In the genomic region with DNA sequence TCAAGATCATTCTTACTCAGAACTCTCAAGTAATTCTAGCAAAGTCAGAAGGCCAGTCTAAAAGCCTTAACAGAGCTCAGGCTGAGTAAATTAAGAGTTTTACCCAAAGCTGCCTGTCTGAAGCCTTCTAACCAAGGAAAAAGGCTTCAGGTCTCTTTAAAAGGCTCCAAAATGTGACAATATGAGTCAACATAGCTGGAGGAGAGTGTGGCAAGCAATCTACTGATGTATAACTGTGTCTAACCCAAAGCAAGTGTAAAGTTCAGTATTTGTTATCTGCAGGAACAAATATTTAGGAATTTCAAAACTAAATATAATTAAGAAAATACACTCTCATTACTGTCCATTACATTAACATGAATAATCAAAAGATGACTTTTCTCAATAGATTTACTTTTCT, we compare ENCODE assay signal across 29 cellular contexts. TPM values are rescaled to one million over a fixed set of nuclear protein-coding genes. Genes with fewer than 3 reads are reported as not detected.
DNase-seq lines count a peak whose midpoint lies in the region; ATAC-seq, FAIRE-seq and TF ChIP-seq lines count a peak whose summit lies in the region.
"Had no signal": no experiment of that assay in that cellular context is flagged by ENCODE, and none has a peak within 500 bp of the region (broad histone marks: within the 10 kb centered on the region; RNA-seq: fewer than 3 reads in every experiment).

No MANE protein-coding gene starts in this region.

- POLR2A ChIA-PET in A549 (lab: Yijun Ruan, JAX) (no interaction called here), PC-3 (lab: Charles Lee; ENCODE audit: unreplicated experiment) (no interaction called here)

- peaks cover 99% of the 10 kb centered on the region for H3K79me2 ChIP-seq in PC-3 (ENCODE audit: low read length)
- peaks cover 98% of the 10 kb centered on the region for H3K79me2 ChIP-seq in smooth muscle cell (ENCODE audit: low read depth)

- no peak for TF ChIP-seq RAD21 in A549 (conservative IDR thresholded peaks at IDR 0.05 in 1 of 2, IDR thresholded peaks at IDR 0.05 in 1 of 2)

- no peaks in the 10 kb centered on the region for H3K9me3 Mint-ChIP-seq in effector memory CD8-positive, alpha-beta T cell
- H3K9me3 Mint-ChIP-seq: activated B cell treated with CpG ODN at 0.5 μM for 24 hours; activated naive CD4-positive, alpha-beta T cell treated with anti-CD3 and anti-CD28 coated beads, Interleukin-2, amount 10 ng/mL, durations not matched to agents 7 days and 5 days; activated T-helper 1 cell treated with anti-CD3 and anti-CD28 coated beads, Interleukin-12 subunit alpha, Interleukin-12 subunit beta, Interleukin-2, Interleukin-4 antibody, amounts not matched to agents 30 ng/mL and 10 ng/mL and 1 ng/mL, durations not matched to agents 14 hours and 24 hours and 36 hours; stimulated activated naive CD8-positive, alpha-beta T cell treated with anti-CD3 and anti-CD28 coated beads, Interleukin-15, Interleukin-2, amounts not matched to agents 100 ng/mL and 50 ng/mL, for 24 hours had no signal

- no peak for TF ChIP-seq CTCF in A549 (IDR thresholded peaks at IDR 0.05)
- no peak for TF ChIP-seq CTCF in PC-3 (conservative IDR thresholded peaks at IDR 0.05; ENCODE audit: low read depth, low read length)
- no peak for TF ChIP-seq CTCF in right lobe of liver (IDR thresholded peaks at IDR 0.05)
- no peak for TF ChIP-seq CTCF in smooth muscle cell (IDR thresholded peaks at IDR 0.05; ENCODE audit: borderline replicate concordance, insufficient read depth, poor library complexity, severe bottlenecking)

- H3K4me3 Mint-ChIP-seq in effector memory CD8-positive, alpha-beta T cell, result no peak overlapping the region
- H3K4me3 Mint-ChIP-seq: activated B cell treated with CpG ODN at 0.5 μM for 24 hours; activated naive CD4-positive, alpha-beta T cell treated with anti-CD3 and anti-CD28 coated beads, Interleukin-2, amount 10 ng/mL, durations not matched to agents 7 days and 5 days; activated T-helper 1 cell treated with anti-CD3 and anti-CD28 coated beads, Interleukin-12 subunit alpha, Interleukin-12 subunit beta, Interleukin-2, Interleukin-4 antibody, amounts not matched to agents 30 ng/mL and 10 ng/mL and 1 ng/mL, durations not matched to agents 14 hours and 24 hours and 36 hours; endodermal cell; stimulated activated naive CD8-positive, alpha-beta T cell treated with anti-CD3 and anti-CD28 coated beads, Interleukin-15, Interleukin-2, amounts not matched to agents 100 ng/mL and 50 ng/mL, for 24 hours had no signal

- H3K9me2 ChIP-seq in PC-3 (replicated peaks; ENCODE audit: low read length), result no peaks in the 10 kb centered on the region

- CTCF ChIA-PET in A549 (lab: Yijun Ruan, JAX) (interaction anchor here (1.3 to 1.4 kb wide), 2 partner anchors 9 to 459 kb away, joined by 3 to 4 read pairs; no protein-coding TSS in a partner anchor), PC-3 (lab: Charles Lee) (no interaction called here)

- H4K20me1 ChIP-seq in PC-3 (ENCODE audit: low read length) (peaks cover 16% of the 10 kb centered on the region), smooth muscle cell (ENCODE audit: low read depth) (peaks cover 100% of the 10 kb centered on the region)

- no peak overlapping the region for H3K9ac ChIP-seq in PC-3 (ENCODE audit: low read length)
- H3K9ac ChIP-seq in smooth muscle cell (ENCODE audit: low read depth), result no peak overlapping the region
- H3K9ac ChIP-seq: BLaER1 had no signal

- H3K9me3 ChIP-seq in A549 (no peaks in the 10 kb centered on the region), PC-3 (ENCODE audit: low read length) (no peaks in the 10 kb centered on the region), right lobe of liver (no peaks in the 10 kb centered on the region), smooth muscle cell (replicated peaks; ENCODE audit: low read depth) (no peaks in the 10 kb centered on the region)
- H3K9me3 ChIP-seq: gastroesophageal sphincter, psoas muscle had no signal

- TF ChIP-seq POLR2A in A549 (IDR thresholded peaks at IDR 0.05; ENCODE audit: low read length), result no peak
- TF ChIP-seq POLR2A in right lobe of liver (IDR thresholded peaks at IDR 0.05), result no peak

- H3K36me3 Mint-ChIP-seq in effector memory CD8-positive, alpha-beta T cell (ENCODE audit: insufficient read depth), result peaks cover 11% of the 10 kb centered on the region

- H3K27me3 Mint-ChIP-seq in effector memory CD8-positive, alpha-beta T cell, result no peaks in the 10 kb centered on the region
- H3K27me3 Mint-ChIP-seq: activated B cell treated with CpG ODN at 0.5 μM for 24 hours; activated naive CD4-positive, alpha-beta T cell treated with anti-CD3 and anti-CD28 coated beads, Interleukin-2, amount 10 ng/mL, durations not matched to agents 7 days and 5 days; stimulated activated naive CD8-positive, alpha-beta T cell treated with anti-CD3 and anti-CD28 coated beads, Interleukin-15, Interleukin-2, amounts not matched to agents 100 ng/mL and 50 ng/mL, for 24 hours had no signal

- H3K27me3 ChIP-seq in PC-3 (ENCODE audit: low read length) (no peaks in the 10 kb centered on the region), right lobe of liver (no peaks in the 10 kb centered on the region), smooth muscle cell (ENCODE audit: low read depth) (no peaks in the 10 kb centered on the region)
- H3K27me3 ChIP-seq: BLaER1, cardiac muscle cell, gastroesophageal sphincter, hepatocyte had no signal

- peak overlapping the region; percentile 32; the same call in 1 of the 3 replicates for H3K4me2 ChIP-seq in A549
- peak overlapping the region; percentile 74 for H3K4me2 ChIP-seq in PC-3 (ENCODE audit: low read length)
- H3K4me2 ChIP-seq in smooth muscle cell, result no peak overlapping the region
- H3K4me2 ChIP-seq: BLaER1, hepatocyte had no signal

- no TSS peak for BruUV-seq in PC-3 (replicated peaks; lab: Mats Ljungman, UMichigan)

- peak overlapping the region; percentile 1 to 44 for H3K27ac Mint-ChIP-seq in effector memory CD8-positive, alpha-beta T cell
- H3K27ac Mint-ChIP-seq: activated B cell treated with CpG ODN at 0.5 μM for 24 hours; activated naive CD4-positive, alpha-beta T cell treated with anti-CD3 and anti-CD28 coated beads, Interleukin-2, amount 10 ng/mL, durations not matched to agents 7 days and 5 days; activated T-helper 1 cell treated with anti-CD3 and anti-CD28 coated beads, Interleukin-12 subunit alpha, Interleukin-12 subunit beta, Interleukin-2, Interleukin-4 antibody, amounts not matched to agents 30 ng/mL and 10 ng/mL and 1 ng/mL, durations not matched to agents 14 hours and 24 hours and 36 hours; endodermal cell; stimulated activated naive CD8-positive, alpha-beta T cell treated with anti-CD3 and anti-CD28 coated beads, Interleukin-15, Interleukin-2, amounts not matched to agents 100 ng/mL and 50 ng/mL, for 24 hours had no signal

- FAIRE-seq in A549 (lab: Jason Lieb, UNC), result no peak
- FAIRE-seq: HTR-8/SVneo had no signal

- DNase-seq in A549 (ENCODE audit: low read depth in 1 of 2, low spot score in 1 of 2) (no peak), PC-3 (peak; percentile 14), right lobe of liver (no peak), smooth muscle cell (lab: John Stamatoyannopoulos, UW; ENCODE audit: unreplicated experiment) (no peak), NCI-H2227 (lab: John Stamatoyannopoulos, UW; ENCODE audit: unreplicated experiment) (no peak), H4 (ENCODE audit: low spot score) (no peak)
- DNase-seq in effector memory CD8-positive, alpha-beta T cell, result no peak
- DNase-seq: activated B cell treated with CpG ODN at 0.5 μM for 24 hours; activated CD4-positive, alpha-beta T cell treated with anti-CD3 and anti-CD28 coated beads, Interleukin-2, amount 50 U/mL, for 4 hours; activated naive CD4-positive, alpha-beta T cell treated with anti-CD3 and anti-CD28 coated beads, Interleukin-2, amount 10 ng/mL, durations not matched to agents 7 days and 5 days; amygdala; COR-L47; cortex of kidney; DMS79; endodermal cell; GDM1; KG1; NCI-H1436; NCI-H446; psoas muscle; T1000 had no signal

- ATAC-seq in A549, result no peak
- peak; percentile 50 for ATAC-seq in PC-3
- ATAC-seq in effector memory CD8-positive, alpha-beta T cell (replicated peaks), result no peak
- ATAC-seq in right lobe of liver, result peak; percentile 68 to 80 (median 76)
- ATAC-seq in HG03457 (IDR thresholded peaks at IDR 0.05; ENCODE audit: unreplicated experiment), result no peak
- ATAC-seq: gastroesophageal sphincter, psoas muscle had no signal

- H3F3A ChIP-seq in PC-3 (ENCODE audit: low read length, unreplicated experiment) (peaks cover 7% of the 10 kb centered on the region), smooth muscle cell (ENCODE audit: low read depth) (no peaks in the 10 kb centered on the region)

- H2AFZ ChIP-seq in PC-3 (ENCODE audit: low read length) (no peak overlapping the region), smooth muscle cell (ENCODE audit: low read depth) (no peak overlapping the region)
- H2AFZ ChIP-seq: hepatocyte had no signal

- no peak overlapping the region for H3K27ac ChIP-seq in A549
- peak overlapping the region; percentile 73 for H3K27ac ChIP-seq in PC-3 (ENCODE audit: low read length)
- peak overlapping the region in 1 of 3 donors; percentile 48 for H3K27ac ChIP-seq in right lobe of liver
- H3K27ac ChIP-seq in smooth muscle cell (ENCODE audit: low read depth), result no peak overlapping the region
- H3K27ac ChIP-seq: BLaER1, cardiac muscle cell, hepatocyte, psoas muscle had no signal

- peaks cover 28 to 30% of the 10 kb centered on the region in 2 donors for H3K4me1 Mint-ChIP-seq in effector memory CD8-positive, alpha-beta T cell (ENCODE audit: low read depth in 2 of 2)

- no peak for TF ChIP-seq EP300 in A549 (IDR thresholded peaks at IDR 0.05)

- intact Hi-C loops in PC-3 (cut with micrococcal nuclease) (no loop called here), right lobe of liver (cut with DNase I) (no loop called here)

- H3K4me1 ChIP-seq in A549 (peaks cover 57% of the 10 kb centered on the region), PC-3 (ENCODE audit: insufficient read depth, low read length) (peaks cover 61% of the 10 kb centered on the region), right lobe of liver (peaks cover 0 to 27% (median 13%) of the 10 kb centered on the region in 4 donors), smooth muscle cell (ENCODE audit: low read depth) (peaks cover 5% of the 10 kb centered on the region)
- H3K4me1 ChIP-seq: BLaER1 had no signal

- H3K4me3 ChIP-seq in A549 (no peak overlapping the region), PC-3 (ENCODE audit: low read length) (peak overlapping the region; percentile 44; the same call in 1 of the 2 replicates), right lobe of liver (no peak overlapping the region), smooth muscle cell (no peak overlapping the region)
- H3K4me3 ChIP-seq: BLaER1, cardiac muscle cell, gastroesophageal sphincter, hepatocyte, psoas muscle had no signal

- H3K36me3 ChIP-seq in PC-3 (ENCODE audit: low read depth, low read length) (no peaks in the 10 kb centered on the region; the same call in 1 of the 2 replicates), right lobe of liver (no peaks in the 10 kb centered on the region), smooth muscle cell (ENCODE audit: low read depth) (no peaks in the 10 kb centered on the region)

RNA-seq across cellular contexts. Expression of a gene that starts 11.0 kb away (rescaled TPM):
- polyA plus RNA-seq in A549 (2011; rRNA removed) (18.1 and 19.8 TPM in 2 replicates), A549 (2017; fragmentation: RNase III; extraction: RNeasy Plus Mini Kit Qiagen cat#74134 plus additional on column Dnase treatment) (10.7 to 12.4 TPM (median 11.7 TPM) in 3 replicates), smooth muscle cell (4.2 and 4.3 TPM in 2 replicates)
- polyA plus RNA-seq in A549 (2012; cell fraction: cytosol; rRNA removed), result 6.7 and 8.8 TPM in 2 replicates
- 12.0 and 15.5 TPM in 2 replicates for polyA plus RNA-seq in A549 (2012; cell fraction: nucleus; rRNA removed)
- 26.7 and 29.1 TPM in 2 replicates for polyA minus RNA-seq in A549 (2011; rRNA and poly(A)+ RNA removed)
- total RNA-seq in PC-3 (2014; rRNA removed) (5.8 and 6.4 TPM in 2 replicates), right lobe of liver (1 to 10 TPM; 4.3 to 6.6 (median 5.5) TPM), smooth muscle cell (21.8 and 29.0 TPM in 2 replicates)
- 13.6 and 14.6 TPM in 2 replicates for total RNA-seq in H4 (2014; rRNA removed; shearing (Covaris generic))

RNA-seq across cellular contexts. Expression of a gene that starts 31.5 kb away (rescaled TPM):
- polyA plus RNA-seq in A549 (2011; rRNA removed), result 47.2 and 49.8 TPM in 2 replicates
- 37.6 and 38.4 TPM in 2 replicates for polyA plus RNA-seq in A549 (2012; cell fraction: cytosol; rRNA removed)
- polyA plus RNA-seq in A549 (2012; cell fraction: nucleus; rRNA removed), result 12.5 and 13.4 TPM in 2 replicates
- polyA plus RNA-seq in A549 (2017; fragmentation: RNase III; extraction: RNeasy Plus Mini Kit Qiagen cat#74134 plus additional on column Dnase treatment), result 39.0 to 48.6 TPM (median 41.9 TPM) in 3 replicates
- polyA minus RNA-seq in A549 (2011; rRNA and poly(A)+ RNA removed), result 28.3 and 29.1 TPM in 2 replicates
- total RNA-seq in PC-3 (2014; rRNA removed), result 37.0 and 37.2 TPM in 2 replicates
- total RNA-seq in right lobe of liver, result 10 to 100 TPM; 11.7 to 18.1 (median 14.4) TPM
- 10.9 and 16.8 TPM in 2 replicates for total RNA-seq in smooth muscle cell
- polyA plus RNA-seq in smooth muscle cell, result 9.0 and 12.6 TPM in 2 replicates
- 57.2 and 59.7 TPM in 2 replicates for total RNA-seq in H4 (2014; rRNA removed; shearing (Covaris generic))

RNA-seq across cellular contexts. Expression of a gene that starts 31.7 kb away (rescaled TPM):
- polyA plus RNA-seq in A549 (2011; rRNA removed), result 111 and 132 TPM in 2 replicates
- polyA plus RNA-seq in A549 (2012; cell fraction: cytosol; rRNA removed), result 257 and 266 TPM in 2 replicates
- 262 and 287 TPM in 2 replicates for polyA plus RNA-seq in A549 (2012; cell fraction: nucleus; rRNA removed)
- polyA plus RNA-seq in A549 (2017; fragmentation: RNase III; extraction: RNeasy Plus Mini Kit Qiagen cat#74134 plus additional on column Dnase treatment), result 144 to 159 TPM (median 146 TPM) in 3 replicates
- 139 and 145 TPM in 2 replicates for polyA minus RNA-seq in A549 (2011; rRNA and poly(A)+ RNA removed)
- total RNA-seq in PC-3 (2014; rRNA removed), result 75.3 and 84.1 TPM in 2 replicates
- 100 to 1,000 TPM; 159 to 424 (median 359) TPM for total RNA-seq in right lobe of liver
- total RNA-seq in smooth muscle cell, result 97.5 and 128 TPM in 2 replicates
- polyA plus RNA-seq in smooth muscle cell, result 89.3 and 118 TPM in 2 replicates
- 172 and 191 TPM in 2 replicates for total RNA-seq in H4 (2014; rRNA removed; shearing (Covaris generic))

Comparison
In these comparisons a context has a peak if more than half of its experiments do, and no peak if none do; other contexts are left out.
1. ATAC-seq: peak in PC-3 (single experiment) and right lobe of liver (4 of 4); none in A549 (0 of 2), effector memory CD8-positive, alpha-beta T cell (single experiment) and HG03457 (single experiment).